Comparison of ENCODE assay signal across 8 cellular contexts in the genomic region with DNA sequence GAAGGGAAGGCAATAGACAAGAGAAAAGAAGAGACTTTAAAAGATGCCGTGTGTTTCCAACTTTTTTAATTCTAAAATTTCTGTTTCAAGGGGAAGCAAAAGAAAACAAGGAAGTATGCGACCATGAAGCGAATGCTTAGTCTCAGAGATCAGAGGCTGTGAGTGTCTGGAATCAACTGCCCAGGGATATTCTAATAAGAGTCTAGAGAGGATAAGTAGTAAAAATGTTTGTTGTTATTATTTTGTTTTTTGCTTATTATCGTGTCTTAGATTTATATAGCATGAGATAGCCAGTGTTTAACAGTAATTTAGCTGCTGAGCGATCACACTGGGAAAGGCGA. TPM values are rescaled to one million over a fixed set of nuclear protein-coding genes. Genes with fewer than 3 reads are reported as not detected.
DNase-seq lines count a peak whose midpoint lies in the region; ATAC-seq and TF ChIP-seq lines count a peak whose summit lies in the region.

No MANE protein-coding gene starts in this region.

- TF ChIP-seq CTCF in HFFc6 (IDR thresholded peaks at IDR 0.05) = no peak

- H3K36me3 Mint-ChIP-seq in HFFc6 (ENCODE audit: low read depth) = peaks cover 28% of the 10 kb centered on the region
- H3K36me3 Mint-ChIP-seq in activated T-helper 2 cell treated with anti-CD3 and anti-CD28 coated beads, Interferon-gamma antibody, Interleukin-2, Interleukin-4, amounts not matched to agents 10 μg/mL and 5 μg/mL and 100 μg/mL, durations not matched to agents 14 hours and 24 hours and 36 hours (ENCODE audit: low read depth) = peaks cover 30% of the 10 kb centered on the region
- peaks cover 15 to 23% of the 10 kb centered on the region in 2 donors for H3K36me3 Mint-ChIP-seq in stimulated activated naive B cell treated with anti-CD40 and anti-IgM and Interleukin-4, amounts not matched to agents 10 μg/mL and 1 μg/mL and 100 μg/mL, for 72 hours

- H3K4me3 Mint-ChIP-seq in HFFc6 = peak overlapping the region; percentile 99
- peak overlapping the region; percentile 98 for H3K4me3 Mint-ChIP-seq in activated T-helper 2 cell treated with anti-CD3 and anti-CD28 coated beads, Interferon-gamma antibody, Interleukin-2, Interleukin-4, amounts not matched to agents 10 μg/mL and 5 μg/mL and 100 μg/mL, durations not matched to agents 14 hours and 24 hours and 36 hours (ENCODE audit: low read depth)
- peak overlapping the region; percentile 91 to 93 for H3K4me3 Mint-ChIP-seq in stimulated activated naive B cell treated with anti-CD40 and anti-IgM and Interleukin-4, amounts not matched to agents 10 μg/mL and 1 μg/mL and 100 μg/mL, for 72 hours

- ATAC-seq in stimulated activated naive B cell treated with anti-CD40 and anti-IgM and Interleukin-4, amounts not matched to agents 10 μg/mL and 1 μg/mL and 100 μg/mL, for 72 hours (replicated peaks) = peak in 1 of 2 donors; percentile 4
- no peak for ATAC-seq in HG03342 (IDR thresholded peaks at IDR 0.05; ENCODE audit: unreplicated experiment)

- no peaks in the 10 kb centered on the region for H3K9me3 Mint-ChIP-seq in HFFc6
- no peaks in the 10 kb centered on the region for H3K9me3 Mint-ChIP-seq in activated T-helper 2 cell treated with anti-CD3 and anti-CD28 coated beads, Interferon-gamma antibody, Interleukin-2, Interleukin-4, amounts not matched to agents 10 μg/mL and 5 μg/mL and 100 μg/mL, durations not matched to agents 14 hours and 24 hours and 36 hours
- H3K9me3 Mint-ChIP-seq in stimulated activated naive B cell treated with anti-CD40 and anti-IgM and Interleukin-4, amounts not matched to agents 10 μg/mL and 1 μg/mL and 100 μg/mL, for 72 hours = no peaks in the 10 kb centered on the region

- DNase-seq in HFFc6 = no peak
- no peak for DNase-seq in activated T-helper 2 cell treated with anti-CD3 and anti-CD28 coated beads, Interferon-gamma antibody, Interleukin-2, Interleukin-4, amounts not matched to agents 10 μg/mL and 5 μg/mL and 100 μg/mL, durations not matched to agents 14 hours and 24 hours and 36 hours (ENCODE audit: low spot score)
- DNase-seq in stimulated activated naive B cell treated with anti-CD40 and anti-IgM and Interleukin-4, amounts not matched to agents 10 μg/mL and 1 μg/mL and 100 μg/mL, for 72 hours = no peak
- DNase-seq in NCI-H774 (lab: John Stamatoyannopoulos, UW) = no peak
- DNase-seq in amniotic stem cell (lab: John Stamatoyannopoulos, UW) = no peak
- DNase-seq in activated gamma-delta T cell treated with Interleukin-2 at 50 U/mL for 16 hours = no peak

- H3K4me3 ChIP-seq in iPS-18c (ENCODE audit: insufficient read depth, low read depth, low read length) = peak overlapping the region; percentile 99

- no peaks in the 10 kb centered on the region; the same call in 1 of the 2 replicates for H3K27me3 Mint-ChIP-seq in HFFc6 (ENCODE audit: insufficient read depth)
- H3K27me3 Mint-ChIP-seq in activated T-helper 2 cell treated with anti-CD3 and anti-CD28 coated beads, Interferon-gamma antibody, Interleukin-2, Interleukin-4, amounts not matched to agents 10 μg/mL and 5 μg/mL and 100 μg/mL, durations not matched to agents 14 hours and 24 hours and 36 hours (ENCODE audit: low read depth) = no peaks in the 10 kb centered on the region
- H3K27me3 Mint-ChIP-seq in stimulated activated naive B cell treated with anti-CD40 and anti-IgM and Interleukin-4, amounts not matched to agents 10 μg/mL and 1 μg/mL and 100 μg/mL, for 72 hours = no peaks in the 10 kb centered on the region

- peak overlapping the region; percentile 97 for H3K27ac Mint-ChIP-seq in HFFc6
- H3K27ac Mint-ChIP-seq in activated T-helper 2 cell treated with anti-CD3 and anti-CD28 coated beads, Interferon-gamma antibody, Interleukin-2, Interleukin-4, amounts not matched to agents 10 μg/mL and 5 μg/mL and 100 μg/mL, durations not matched to agents 14 hours and 24 hours and 36 hours = peak overlapping the region; percentile 97
- H3K27ac Mint-ChIP-seq in stimulated activated naive B cell treated with anti-CD40 and anti-IgM and Interleukin-4, amounts not matched to agents 10 μg/mL and 1 μg/mL and 100 μg/mL, for 72 hours = peak overlapping the region; percentile 97

- H3K4me1 Mint-ChIP-seq in HFFc6 (ENCODE audit: low read depth) = peaks cover 49% of the 10 kb centered on the region
- H3K4me1 Mint-ChIP-seq in activated T-helper 2 cell treated with anti-CD3 and anti-CD28 coated beads, Interferon-gamma antibody, Interleukin-2, Interleukin-4, amounts not matched to agents 10 μg/mL and 5 μg/mL and 100 μg/mL, durations not matched to agents 14 hours and 24 hours and 36 hours (ENCODE audit: low read depth) = peaks cover 27% of the 10 kb centered on the region
- H3K4me1 Mint-ChIP-seq in stimulated activated naive B cell treated with anti-CD40 and anti-IgM and Interleukin-4, amounts not matched to agents 10 μg/mL and 1 μg/mL and 100 μg/mL, for 72 hours = peaks cover 14 to 43% of the 10 kb centered on the region in 2 donors

- intact Hi-C loops in activated T-helper 2 cell treated with anti-CD3 and anti-CD28 coated beads, Interferon-gamma antibody, Interleukin-2, Interleukin-4, amounts not matched to agents 10 μg/mL and 5 μg/mL and 100 μg/mL, durations not matched to agents 14 hours and 24 hours and 36 hours (cut with micrococcal nuclease) = loop anchor here (1.0 to 5.0 kb wide), 2 partner anchors 50 to 106 kb away; partner anchors contain the start of gene YLPM1

- no peaks in the 10 kb centered on the region for H3K9me3 ChIP-seq in iPS-18c (ENCODE audit: control insufficient read depth, insufficient read depth, low read length)

RNA-seq across cellular contexts. Expression of gene FCF1, which starts 0.4 kb away (rescaled TPM):
- total RNA-seq in HFFc6 (2021; fragmentation: NEBNext Ultra II Directional; extraction: Animal tissue kit (Norgen Biotek cat#: 25700)) = 10 to 100 TPM; 69.7 to 87.4 (median 79.6) TPM
- 61.8 and 62.8 TPM in 2 replicates for total RNA-seq in activated T-helper 2 cell treated with anti-CD3 and anti-CD28 coated beads, Interferon-gamma antibody, Interleukin-2, Interleukin-4, amounts not matched to agents 10 μg/mL and 5 μg/mL and 100 μg/mL, durations not matched to agents 14 hours and 24 hours and 36 hours

RNA-seq across cellular contexts. Expression of gene AREL1, which starts 0.5 kb away (rescaled TPM):
- 10 to 100 TPM; 36.7 to 42.3 (median 40.6) TPM for total RNA-seq in HFFc6 (2021; fragmentation: NEBNext Ultra II Directional; extraction: Animal tissue kit (Norgen Biotek cat#: 25700))
- total RNA-seq in activated T-helper 2 cell treated with anti-CD3 and anti-CD28 coated beads, Interferon-gamma antibody, Interleukin-2, Interleukin-4, amounts not matched to agents 10 μg/mL and 5 μg/mL and 100 μg/mL, durations not matched to agents 14 hours and 24 hours and 36 hours = 40.0 and 46.9 TPM in 2 replicates

RNA-seq across cellular contexts. Expression of gene YLPM1, which starts 49.8 kb away (rescaled TPM):
- total RNA-seq in HFFc6 (2021; fragmentation: NEBNext Ultra II Directional; extraction: Animal tissue kit (Norgen Biotek cat#: 25700)) = 10 to 100 TPM; 46.0 to 50.8 (median 48.6) TPM
- total RNA-seq in activated T-helper 2 cell treated with anti-CD3 and anti-CD28 coated beads, Interferon-gamma antibody, Interleukin-2, Interleukin-4, amounts not matched to agents 10 μg/mL and 5 μg/mL and 100 μg/mL, durations not matched to agents 14 hours and 24 hours and 36 hours = 71.7 and 75.1 TPM in 2 replicates
